16 cellular contexts compared by ENCODE assay signal in the genomic region with DNA sequence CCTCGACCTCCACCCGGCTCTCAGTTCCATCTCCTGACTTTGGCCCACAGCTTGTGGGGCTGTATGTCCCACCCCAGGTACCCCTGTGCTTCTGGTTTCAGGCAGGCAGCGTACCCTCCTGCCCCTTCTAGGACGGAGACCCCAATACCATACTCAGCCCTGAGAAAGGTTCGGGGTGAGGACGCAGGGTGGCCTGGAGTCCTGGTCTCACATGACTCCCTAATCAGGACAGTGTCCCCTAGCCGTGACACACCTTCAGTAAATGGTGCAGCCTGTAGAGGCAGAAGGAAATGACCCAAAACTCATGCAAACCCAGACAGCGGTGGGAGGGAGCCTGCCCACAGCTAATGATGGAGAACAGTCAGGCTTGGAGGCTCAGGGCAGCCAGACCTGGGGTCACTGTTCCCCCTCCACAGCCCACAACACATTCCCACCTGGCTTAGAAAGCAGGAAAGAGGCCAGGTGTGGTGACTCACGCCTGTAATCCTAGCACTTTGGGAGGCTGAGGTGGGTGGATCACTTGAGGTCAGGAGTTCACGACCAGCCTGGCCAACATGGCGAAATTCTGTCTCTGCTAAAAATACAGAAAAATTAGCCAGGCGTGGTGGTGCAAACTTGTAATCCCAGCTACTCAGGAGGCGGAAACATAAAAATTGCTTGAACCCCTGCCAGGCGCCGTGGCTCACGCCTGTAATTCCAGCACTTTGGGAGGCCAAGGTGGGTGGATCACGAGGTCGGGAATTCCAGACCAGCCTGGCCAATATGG. TPM values are rescaled to one million over a fixed set of nuclear protein-coding genes. Genes with fewer than 3 reads are reported as not detected.
DNase-seq lines count a peak whose midpoint lies in the region; ATAC-seq, FAIRE-seq and TF ChIP-seq lines count a peak whose summit lies in the region.
"Had no signal": no experiment of that assay in that cellular context is flagged by ENCODE, and none has a peak within 500 bp of the region (broad histone marks: within the 10 kb centered on the region; RNA-seq: fewer than 3 reads in every experiment).

No MANE protein-coding gene starts in this region.

- no peaks in the 10 kb centered on the region for H3K9me3 Mint-ChIP-seq in activated CD8-positive, alpha-beta T cell treated with anti-CD3 and anti-CD28 coated beads, Interleukin-2, amount 10 ng/mL, durations not matched to agents 7 days and 5 days (ENCODE audit: insufficient read depth)
- no peaks in the 10 kb centered on the region for H3K9me3 Mint-ChIP-seq in activated CD8-positive, alpha-beta T cell treated with anti-CD3 and anti-CD28 coated beads for 36 hours
- no peaks in the 10 kb centered on the region for H3K9me3 Mint-ChIP-seq in stimulated activated naive B cell treated with anti-CD40 and anti-IgM and Interleukin-4, amounts not matched to agents 10 μg/mL and 1 μg/mL and 100 μg/mL, for 72 hours

- H3K9me3 ChIP-seq in iPS-15b (ENCODE audit: control insufficient read depth, insufficient read depth, low read length), result no peaks in the 10 kb centered on the region
- H3K9me3 ChIP-seq: tibial artery had no signal

- TF ChIP-seq CTCF in activated CD8-positive, alpha-beta T cell treated with anti-CD3 and anti-CD28 coated beads for 36 hours (IDR thresholded peaks at IDR 0.05), result no peak

- H3K4me1 ChIP-seq in iPS-15b (ENCODE audit: control insufficient read depth, insufficient read depth, low read length), result peaks cover 25% of the 10 kb centered on the region

- no peaks in the 10 kb centered on the region for H3K27me3 Mint-ChIP-seq in activated CD8-positive, alpha-beta T cell treated with anti-CD3 and anti-CD28 coated beads, Interleukin-2, amount 10 ng/mL, durations not matched to agents 7 days and 5 days (ENCODE audit: low read depth)
- H3K27me3 Mint-ChIP-seq in activated CD8-positive, alpha-beta T cell treated with anti-CD3 and anti-CD28 coated beads for 36 hours, result no peaks in the 10 kb centered on the region
- no peaks in the 10 kb centered on the region for H3K27me3 Mint-ChIP-seq in stimulated activated naive B cell treated with anti-CD40 and anti-IgM and Interleukin-4, amounts not matched to agents 10 μg/mL and 1 μg/mL and 100 μg/mL, for 72 hours
- H3K27me3 Mint-ChIP-seq: brain had no signal

- peak overlapping the region; percentile 30 for H3K27ac Mint-ChIP-seq in activated CD8-positive, alpha-beta T cell treated with anti-CD3 and anti-CD28 coated beads, Interleukin-2, amount 10 ng/mL, durations not matched to agents 7 days and 5 days
- no peak overlapping the region for H3K27ac Mint-ChIP-seq in activated CD8-positive, alpha-beta T cell treated with anti-CD3 and anti-CD28 coated beads for 36 hours
- peak overlapping the region; percentile 93 for H3K27ac Mint-ChIP-seq in stimulated activated naive B cell treated with anti-CD40 and anti-IgM and Interleukin-4, amounts not matched to agents 10 μg/mL and 1 μg/mL and 100 μg/mL, for 72 hours

- peak overlapping the region; percentile 79 for H3K9ac ChIP-seq in iPS-15b (ENCODE audit: low read depth, low read length)

- no peaks in the 10 kb centered on the region for H3K36me3 Mint-ChIP-seq in activated CD8-positive, alpha-beta T cell treated with anti-CD3 and anti-CD28 coated beads, Interleukin-2, amount 10 ng/mL, durations not matched to agents 7 days and 5 days (ENCODE audit: low read depth)
- no peaks in the 10 kb centered on the region for H3K36me3 Mint-ChIP-seq in activated CD8-positive, alpha-beta T cell treated with anti-CD3 and anti-CD28 coated beads for 36 hours (ENCODE audit: low read depth)
- H3K36me3 Mint-ChIP-seq in stimulated activated naive B cell treated with anti-CD40 and anti-IgM and Interleukin-4, amounts not matched to agents 10 μg/mL and 1 μg/mL and 100 μg/mL, for 72 hours, result peaks cover 2 to 6% of the 10 kb centered on the region in 2 donors
- H3K36me3 Mint-ChIP-seq: brain had no signal

- CTCF ChIA-PET in activated CD8-positive, alpha-beta T cell treated with anti-CD3 and anti-CD28 coated beads, Interleukin-2, amount 10 ng/mL, durations not matched to agents 7 days and 5 days (lab: Charles Lee), result no interaction called here
- CTCF ChIA-PET in activated CD8-positive, alpha-beta T cell treated with anti-CD3 and anti-CD28 coated beads for 36 hours (lab: Charles Lee), result interaction anchor here (0.8 to 1.3 kb wide), 3 partner anchors 22 to 64 kb away, joined by 3 to 7 read pairs (median 3); no protein-coding TSS in a partner anchor

- H3K4me3 Mint-ChIP-seq in activated CD8-positive, alpha-beta T cell treated with anti-CD3 and anti-CD28 coated beads, Interleukin-2, amount 10 ng/mL, durations not matched to agents 7 days and 5 days, result no peak overlapping the region
- H3K4me3 Mint-ChIP-seq in activated CD8-positive, alpha-beta T cell treated with anti-CD3 and anti-CD28 coated beads for 36 hours, result no peak overlapping the region
- H3K4me3 Mint-ChIP-seq in stimulated activated naive B cell treated with anti-CD40 and anti-IgM and Interleukin-4, amounts not matched to agents 10 μg/mL and 1 μg/mL and 100 μg/mL, for 72 hours, result no peak overlapping the region
- H3K4me3 Mint-ChIP-seq: brain had no signal

- POLR2A ChIA-PET in activated CD8-positive, alpha-beta T cell treated with anti-CD3 and anti-CD28 coated beads, Interleukin-2, amount 10 ng/mL, durations not matched to agents 7 days and 5 days (lab: Charles Lee), result interaction anchor here (2.2 kb wide), 1 partner anchor 9 kb away, joined by 21 read pairs; a partner anchor contains a TSS
- POLR2A ChIA-PET in activated CD8-positive, alpha-beta T cell treated with anti-CD3 and anti-CD28 coated beads for 36 hours (lab: Charles Lee), result interaction anchor here (3.4 to 7.5 kb wide), 2 partner anchors 9 to 32 kb away, joined by 11 to 61 read pairs; a partner anchor contains a TSS

- no peak for ATAC-seq in activated CD8-positive, alpha-beta T cell treated with anti-CD3 and anti-CD28 coated beads, Interleukin-2, amount 10 ng/mL, durations not matched to agents 7 days and 5 days
- no peak for ATAC-seq in activated CD8-positive, alpha-beta T cell treated with anti-CD3 and anti-CD28 coated beads for 36 hours
- ATAC-seq in stimulated activated naive B cell treated with anti-CD40 and anti-IgM and Interleukin-4, amounts not matched to agents 10 μg/mL and 1 μg/mL and 100 μg/mL, for 72 hours (replicated peaks), result no peak
- ATAC-seq in HG03108 (IDR thresholded peaks at IDR 0.05; ENCODE audit: unreplicated experiment), result no peak
- ATAC-seq: sciatic nerve had no signal

- H3K27me3 ChIP-seq in iPS-15b (ENCODE audit: control insufficient read depth, insufficient read depth, low read length), result no peaks in the 10 kb centered on the region
- H3K27me3 ChIP-seq: tibial artery had no signal

- H3K36me3 ChIP-seq in iPS-15b (ENCODE audit: control insufficient read depth, insufficient read depth, low read length), result no peaks in the 10 kb centered on the region
- H3K36me3 ChIP-seq: tibial artery had no signal

- intact Hi-C loops in activated CD8-positive, alpha-beta T cell treated with anti-CD3 and anti-CD28 coated beads for 36 hours (cut with micrococcal nuclease), result no loop called here

- H3K4me1 Mint-ChIP-seq in activated CD8-positive, alpha-beta T cell treated with anti-CD3 and anti-CD28 coated beads, Interleukin-2, amount 10 ng/mL, durations not matched to agents 7 days and 5 days (ENCODE audit: low read depth), result peaks cover 39% of the 10 kb centered on the region
- H3K4me1 Mint-ChIP-seq in activated CD8-positive, alpha-beta T cell treated with anti-CD3 and anti-CD28 coated beads for 36 hours (ENCODE audit: low read depth), result peaks cover 43% of the 10 kb centered on the region
- H3K4me1 Mint-ChIP-seq in stimulated activated naive B cell treated with anti-CD40 and anti-IgM and Interleukin-4, amounts not matched to agents 10 μg/mL and 1 μg/mL and 100 μg/mL, for 72 hours, result peaks cover 41 to 76% of the 10 kb centered on the region in 2 donors

- no peak overlapping the region for H3K4me3 ChIP-seq in iPS-15b (ENCODE audit: low read depth, low read length)
- H3K4me3 ChIP-seq: tibial artery had no signal

- DNase-seq in activated CD8-positive, alpha-beta T cell treated with anti-CD3 and anti-CD28 coated beads, Interleukin-2, amount 10 ng/mL, durations not matched to agents 7 days and 5 days, result no peak
- DNase-seq in activated CD8-positive, alpha-beta T cell treated with anti-CD3 and anti-CD28 coated beads for 36 hours, result no peak
- DNase-seq in RCC 7860 (ENCODE audit: low spot score) (peak; percentile 83), putamen (ENCODE audit: low spot score) (no peak)
- no peak for DNase-seq in stimulated activated naive B cell treated with anti-CD40 and anti-IgM and Interleukin-4, amounts not matched to agents 10 μg/mL and 1 μg/mL and 100 μg/mL, for 72 hours
- no peak for DNase-seq in activated CD4-positive, alpha-beta T cell treated with anti-CD3 and anti-CD28 coated beads, Interleukin-2, amount 50 U/mL, for 4 hours
- DNase-seq: 8988T; activated CD4-positive, CD25-positive, alpha-beta regulatory T cell; NCI-H510A treated with DMSO at 0.1 percent for 48 hours; SHP77; tibial artery had no signal

- peak; percentile 78 for FAIRE-seq in RCC 7860 (lab: Jason Lieb, UNC)
- FAIRE-seq: H54 had no signal

RNA-seq across cellular contexts. Expression of a gene that starts 8.8 kb away (rescaled TPM):
- 100 to 1,000 TPM; 300 to 308 TPM for total RNA-seq in activated CD8-positive, alpha-beta T cell treated with anti-CD3 and anti-CD28 coated beads, Interleukin-2, amount 10 ng/mL, durations not matched to agents 7 days and 5 days
- total RNA-seq in activated CD8-positive, alpha-beta T cell treated with anti-CD3 and anti-CD28 coated beads for 36 hours, result 100 to 1,000 TPM; 683 to 709 TPM

RNA-seq across cellular contexts. Expression of a gene that starts 21.0 kb away (rescaled TPM):
- total RNA-seq in activated CD8-positive, alpha-beta T cell treated with anti-CD3 and anti-CD28 coated beads, Interleukin-2, amount 10 ng/mL, durations not matched to agents 7 days and 5 days, result 10 to 100 TPM; 21.3 to 26.7 TPM
- total RNA-seq in activated CD8-positive, alpha-beta T cell treated with anti-CD3 and anti-CD28 coated beads for 36 hours, result 10 to 100 TPM; 13.3 to 16.4 TPM
